Comparison of ENCODE assay signal across 8 cellular contexts in genomic region chr3:4633078-4634004, GRCh38.
DNase-seq lines count a peak whose midpoint lies in the region; ATAC-seq lines count a peak whose summit lies in the region.

No MANE protein-coding gene starts in this region.

- ATAC-seq in GM21723 (IDR thresholded peaks at IDR 0.05; ENCODE audit: unreplicated experiment) = peak; percentile 73

- no peak overlapping the region for H3K27ac ChIP-seq in epithelial cell of prostate

- DNase-seq in activated CD4-positive, alpha-beta T cell treated with anti-CD3 and anti-CD28 coated beads for 4 hours = peak; percentile 6
- no peak for DNase-seq in activated CD4-positive, alpha-beta T cell treated with anti-CD3 and anti-CD28 coated beads, Interleukin-2, amount 50 U/mL, for 1 hour
- DNase-seq in LoVo (ENCODE audit: low spot score) (peak; percentile 44), SK-N-DZ (ENCODE audit: low spot score) (peak; percentile 80), epithelial cell of prostate (ENCODE audit: low read depth, low spot score) (peak; percentile 18), myocyte (ENCODE audit: low read depth) (peak; percentile 75)
- DNase-seq in stimulated activated CD4-positive, alpha-beta T cell treated with anti-CD3 and anti-CD28 coated beads, Interleukin-4, amount 100 ng/mL, for 1 hour = no peak

Comparison
In these comparisons a context has a peak if more than half of its experiments do, and no peak if none do; other contexts are left out.
1. DNase-seq: peak in activated CD4-positive, alpha-beta T cell treated with anti-CD3 and anti-CD28 coated beads for 4 hours (2 of 2), LoVo (single experiment), SK-N-DZ (single experiment), epithelial cell of prostate (single experiment) and myocyte (single experiment); none in activated CD4-positive, alpha-beta T cell treated with anti-CD3 and anti-CD28 coated beads, Interleukin-2, amount 50 U/mL, for 1 hour (single experiment) and stimulated activated CD4-positive, alpha-beta T cell treated with anti-CD3 and anti-CD28 coated beads, Interleukin-4, amount 100 ng/mL, for 1 hour (single experiment).